Comparison of ENCODE assay signal across 8 cellular contexts in the genomic region with DNA sequence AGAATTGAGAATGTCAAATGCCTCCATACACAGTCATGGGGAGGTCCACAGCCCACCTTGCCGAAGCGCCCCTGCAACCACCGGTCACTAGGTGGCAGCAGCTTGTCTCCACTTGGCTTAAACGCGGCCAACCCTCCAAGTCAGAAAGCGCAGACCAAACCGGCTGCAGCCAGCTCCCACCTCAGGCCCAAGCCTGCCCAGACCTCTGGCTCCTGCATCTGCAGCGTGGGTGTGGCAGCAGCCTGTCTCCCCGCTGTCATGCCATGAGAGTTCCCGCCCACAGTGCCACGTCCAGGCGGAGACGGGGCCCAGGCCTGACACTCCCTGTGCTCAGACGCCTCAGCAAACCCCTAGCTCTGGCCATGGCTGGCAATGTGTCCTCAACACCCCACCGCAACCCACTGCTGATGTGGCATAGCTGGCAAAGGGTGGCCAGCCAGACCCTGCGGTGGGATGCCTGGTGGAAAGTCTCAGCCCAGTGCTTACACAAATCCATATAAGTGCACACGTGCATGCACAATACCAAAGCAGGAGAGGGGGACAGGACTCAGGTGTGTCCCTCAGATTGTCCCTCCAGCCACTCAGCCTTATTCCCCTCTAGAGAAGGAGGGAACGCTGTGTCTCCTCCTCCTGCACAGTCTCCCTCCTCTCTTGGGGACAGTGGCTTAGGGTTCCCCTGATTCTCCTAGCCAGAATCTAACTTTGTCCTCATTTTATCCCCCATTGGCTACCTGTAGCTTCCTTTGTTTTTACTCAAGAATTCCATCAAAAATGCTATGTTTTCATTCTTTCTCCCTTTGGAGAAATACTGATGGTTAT. TPM values are rescaled to one million over a fixed set of nuclear protein-coding genes. Genes with fewer than 3 reads are reported as not detected.
DNase-seq lines count a peak whose midpoint lies in the region; ATAC-seq lines count a peak whose summit lies in the region.

No MANE protein-coding gene starts in this region.

- H3K27me3 ChIP-seq in NT2/D1 (ENCODE audit: insufficient read depth, insufficient read length) = peaks cover 18% of the 10 kb centered on the region

- no peaks in the 10 kb centered on the region for H3K9me3 ChIP-seq in NT2/D1 (ENCODE audit: insufficient read depth, low read length)

- no peak for ATAC-seq in HG03442 (IDR thresholded peaks at IDR 0.05; ENCODE audit: unreplicated experiment)

- H3K4me3 ChIP-seq in NT2/D1 (ENCODE audit: insufficient read length, low read depth) = no peak overlapping the region

- peak overlapping the region; percentile 54 for H3K9ac ChIP-seq in NT2/D1 (ENCODE audit: insufficient read length, low read depth)

- DNase-seq in ELF-1 (ENCODE audit: low read depth, low spot score) = peak; percentile 97
- DNase-seq in HuH-7.5 (ENCODE audit: low spot score) = peak; percentile 75
- DNase-seq in NT2/D1 (ENCODE audit: low read depth, low spot score) = peak; percentile 77
- DNase-seq in activated CD8-positive, alpha-beta memory T cell treated with anti-CD3 and anti-CD28 coated beads, Interleukin-2, amount 50 U/mL, for 48 hours = peak; percentile 86
- peak; percentile 57 for DNase-seq in epidermal melanocyte (ENCODE audit: insufficient read length, low spot score)
- peak; percentile 86 for DNase-seq in mucosa of gallbladder (ENCODE audit: low spot score)
- DNase-seq in stimulated activated CD8-positive, alpha-beta memory T cell treated with anti-CD3 and anti-CD28 coated beads, Interleukin-4, amount 100 ng/mL, for 48 hours = peak; percentile 86

- H3K4me1 ChIP-seq in NT2/D1 (ENCODE audit: insufficient read depth, insufficient read length) = peaks cover 16% of the 10 kb centered on the region

- H3K36me3 ChIP-seq in NT2/D1 (ENCODE audit: insufficient read depth, insufficient read length, low read length) = no peaks in the 10 kb centered on the region

RNA-seq across cellular contexts. Expression of a gene that starts 10.9 kb away (rescaled TPM):
- 39.3 TPM for total RNA-seq in mucosa of gallbladder

RNA-seq across cellular contexts. Expression of a gene that starts 21.4 kb away (rescaled TPM):
- total RNA-seq in mucosa of gallbladder = 207 TPM

RNA-seq across cellular contexts. Expression of a gene that starts 55.8 kb away (rescaled TPM):
- total RNA-seq in mucosa of gallbladder = 194 TPM
